ENCODE assay signal across 12 cellular contexts in genomic region chr10:125549656-125550055, GRCh38.
"Had no signal": no experiment of that assay in that cellular context is flagged by ENCODE, and none has a peak within 500 bp of the region (broad histone marks: within the 10 kb centered on the region; RNA-seq: fewer than 3 reads in every experiment).

No MANE protein-coding gene starts in this region.

- H3K9me3 ChIP-seq: uterus had no signal

- H3K27ac Mint-ChIP-seq: activated CD4-positive, alpha-beta memory T cell treated with anti-CD3 and anti-CD28 coated beads, Interleukin-2, amount 10 ng/mL, durations not matched to agents 7 days and 5 days; activated CD4-positive, alpha-beta T cell treated with anti-CD3 and anti-CD28 coated beads for 36 hours; naive thymus-derived CD8-positive, alpha-beta T cell; stimulated activated effector memory CD8-positive, alpha-beta T cell treated with anti-CD3 and anti-CD28 coated beads, Interleukin-12 subunit alpha, Interleukin-12 subunit beta, amount 100 ng/mL, for 72 hours had no signal

- DNase-seq: activated CD4-positive, alpha-beta memory T cell treated with anti-CD3 and anti-CD28 coated beads, Interleukin-2, amount 10 ng/mL, durations not matched to agents 7 days and 5 days; activated CD4-positive, alpha-beta T cell treated with anti-CD3 and anti-CD28 coated beads for 36 hours; activated naive CD4-positive, alpha-beta T cell; foreskin melanocyte; left cardiac atrium; mammary epithelial cell; naive thymus-derived CD8-positive, alpha-beta T cell; nucleus accumbens; tibial artery; uterus had no signal

- H3K4me1 Mint-ChIP-seq: activated CD4-positive, alpha-beta memory T cell treated with anti-CD3 and anti-CD28 coated beads, Interleukin-2, amount 10 ng/mL, durations not matched to agents 7 days and 5 days; activated CD4-positive, alpha-beta T cell treated with anti-CD3 and anti-CD28 coated beads for 36 hours; naive thymus-derived CD8-positive, alpha-beta T cell; stimulated activated effector memory CD8-positive, alpha-beta T cell treated with anti-CD3 and anti-CD28 coated beads, Interleukin-12 subunit alpha, Interleukin-12 subunit beta, amount 100 ng/mL, for 72 hours had no signal

- H3K36me3 ChIP-seq: right atrium auricular region, tibial artery, uterus had no signal

- H3K27me3 Mint-ChIP-seq: activated CD4-positive, alpha-beta memory T cell treated with anti-CD3 and anti-CD28 coated beads, Interleukin-2, amount 10 ng/mL, durations not matched to agents 7 days and 5 days had no signal

- ATAC-seq: activated CD4-positive, alpha-beta T cell treated with anti-CD3 and anti-CD28 coated beads for 36 hours; left cardiac atrium; naive thymus-derived CD8-positive, alpha-beta T cell; stimulated activated effector memory CD8-positive, alpha-beta T cell treated with anti-CD3 and anti-CD28 coated beads, Interleukin-12 subunit alpha, Interleukin-12 subunit beta, amount 100 ng/mL, for 72 hours had no signal

- H3K9me3 Mint-ChIP-seq: activated CD4-positive, alpha-beta memory T cell treated with anti-CD3 and anti-CD28 coated beads, Interleukin-2, amount 10 ng/mL, durations not matched to agents 7 days and 5 days; stimulated activated effector memory CD8-positive, alpha-beta T cell treated with anti-CD3 and anti-CD28 coated beads, Interleukin-12 subunit alpha, Interleukin-12 subunit beta, amount 100 ng/mL, for 72 hours had no signal

- H3K36me3 Mint-ChIP-seq: naive thymus-derived CD8-positive, alpha-beta T cell; stimulated activated effector memory CD8-positive, alpha-beta T cell treated with anti-CD3 and anti-CD28 coated beads, Interleukin-12 subunit alpha, Interleukin-12 subunit beta, amount 100 ng/mL, for 72 hours had no signal

- H3K4me1 ChIP-seq: right atrium auricular region, tibial artery, uterus had no signal

- H3K4me3 Mint-ChIP-seq: activated CD4-positive, alpha-beta memory T cell treated with anti-CD3 and anti-CD28 coated beads, Interleukin-2, amount 10 ng/mL, durations not matched to agents 7 days and 5 days; activated CD4-positive, alpha-beta T cell treated with anti-CD3 and anti-CD28 coated beads for 36 hours; naive thymus-derived CD8-positive, alpha-beta T cell; stimulated activated effector memory CD8-positive, alpha-beta T cell treated with anti-CD3 and anti-CD28 coated beads, Interleukin-12 subunit alpha, Interleukin-12 subunit beta, amount 100 ng/mL, for 72 hours had no signal

- H3K4me3 ChIP-seq: right atrium auricular region, tibial artery, uterus had no signal
